In genomic region chr11:83682645-83682973, GRCh38 we compare ENCODE assay signal across 15 cellular contexts.
DNase-seq lines count a peak whose midpoint lies in the region; ATAC-seq and TF ChIP-seq lines count a peak whose summit lies in the region.
"Had no signal": no experiment of that assay in that cellular context is flagged by ENCODE, and none has a peak within 500 bp of the region (broad histone marks: within the 10 kb centered on the region; RNA-seq: fewer than 3 reads in every experiment).

No MANE protein-coding gene starts in this region.

- H3K36me3 Mint-ChIP-seq in Calu3 (ENCODE audit: insufficient read depth, unreplicated experiment) = no peaks in the 10 kb centered on the region
- H3K36me3 Mint-ChIP-seq: CD4-positive, alpha-beta memory T cell had no signal

- no peak overlapping the region for H3K27ac Mint-ChIP-seq in Calu3 (ENCODE audit: unreplicated experiment)
- H3K27ac Mint-ChIP-seq: CD4-positive, alpha-beta memory T cell; nephron had no signal

- H2AFZ ChIP-seq in OCI-LY3 (ENCODE audit: low read depth, low read length) = no peak overlapping the region

- no peaks in the 10 kb centered on the region for H3K36me3 ChIP-seq in OCI-LY3 (replicated peaks; ENCODE audit: low read depth, low read length)
- H3K36me3 ChIP-seq in left lung = no peaks in the 10 kb centered on the region
- H3K36me3 ChIP-seq: upper lobe of right lung, WERI-Rb-1 had no signal

- intact Hi-C loops in Calu3 (cut with micrococcal nuclease; ENCODE audit: unreplicated experiment) (no loop called here), left lung (cut with DNase I) (no loop called here)

- H3K27me3 ChIP-seq in OCI-LY3 (ENCODE audit: low read depth, low read length) (peaks cover 68% of the 10 kb centered on the region), left lung (no peaks in the 10 kb centered on the region)
- H3K27me3 ChIP-seq: upper lobe of right lung had no signal

- H3K4me3 Mint-ChIP-seq in Calu3 (ENCODE audit: low read depth, unreplicated experiment) = no peak overlapping the region
- H3K4me3 Mint-ChIP-seq: CD4-positive, alpha-beta memory T cell; nephron had no signal

- H3K9ac ChIP-seq in OCI-LY3 (ENCODE audit: low read length) = no peak overlapping the region

- H3K4me3 ChIP-seq in OCI-LY3 (ENCODE audit: low read length) (peak overlapping the region; percentile 75; the same call in 1 of the 2 replicates), left lung (no peak overlapping the region)

- peak; percentile 98 for ATAC-seq in GM18505 (IDR thresholded peaks at IDR 0.05; ENCODE audit: unreplicated experiment)
- peak; percentile 97 for ATAC-seq in GM21360 (IDR thresholded peaks at IDR 0.05; ENCODE audit: unreplicated experiment)
- peak; percentile 99 for ATAC-seq in HG03060 (IDR thresholded peaks at IDR 0.05; ENCODE audit: low read depth, unreplicated experiment)
- no peak for ATAC-seq in left lung
- ATAC-seq: upper lobe of right lung had no signal

- peak overlapping the region; percentile 98 for H3K4me2 ChIP-seq in OCI-LY3 (ENCODE audit: low read length)

- H3K4me1 Mint-ChIP-seq in Calu3 (ENCODE audit: low read depth, unreplicated experiment) = no peaks in the 10 kb centered on the region
- H3K4me1 Mint-ChIP-seq: CD4-positive, alpha-beta memory T cell had no signal

- CTCF ChIA-PET in Calu3 (lab: Charles Lee) = interaction anchor here (0.6 kb wide), 1 partner anchor 321 kb away, joined by 5 read pairs; no protein-coding TSS in a partner anchor

- H3K9me3 ChIP-seq in OCI-LY3 (ENCODE audit: insufficient read depth, low read length) (no peaks in the 10 kb centered on the region), left lung (no peaks in the 10 kb centered on the region)
- H3K9me3 ChIP-seq: upper lobe of right lung had no signal

- peaks cover 4% of the 10 kb centered on the region; the same call in 1 of the 2 replicates for H4K20me1 ChIP-seq in OCI-LY3 (ENCODE audit: insufficient read depth, low read length)

- no peaks in the 10 kb centered on the region for H3K9me3 Mint-ChIP-seq in Calu3 (ENCODE audit: low read depth, unreplicated experiment)
- H3K9me3 Mint-ChIP-seq: nephron had no signal

- TF ChIP-seq POLR2A in GM18505 (IDR thresholded peaks at IDR 0.05; ENCODE audit: borderline replicate concordance, extremely low read depth, insufficient read depth, insufficient read length) = no peak

- H3K27me3 Mint-ChIP-seq in Calu3 (ENCODE audit: unreplicated experiment) = peaks cover 37% of the 10 kb centered on the region

- TF ChIP-seq CTCF in OCI-LY3 (IDR thresholded peaks at IDR 0.05; ENCODE audit: low read depth, low read length) = no peak
- TF ChIP-seq CTCF in Calu3 (IDR thresholded peaks at IDR 0.05; ENCODE audit: unreplicated experiment) = no peak
- no peak for TF ChIP-seq CTCF in left lung (IDR thresholded peaks at IDR 0.05)

- peaks cover 30% of the 10 kb centered on the region for H3K4me1 ChIP-seq in OCI-LY3 (ENCODE audit: low read length)
- H3K4me1 ChIP-seq in left lung = no peaks in the 10 kb centered on the region
- H3K4me1 ChIP-seq: upper lobe of right lung had no signal

- no peaks in the 10 kb centered on the region for H3K79me2 ChIP-seq in OCI-LY3 (ENCODE audit: low read length)

- DNase-seq in HuH-7.5 (ENCODE audit: low spot score) (no peak), Calu3 (no peak), left lung (no peak)
- DNase-seq in stimulated activated naive CD4-positive, alpha-beta T cell (lab: John Stamatoyannopoulos, UW) = no peak
- DNase-seq: activated naive CD4-positive, alpha-beta T cell treated with Interleukin-2 at 50 U/mL for 16 hours; CD4-positive, alpha-beta memory T cell; effector memory CD4-positive, alpha-beta T cell; stimulated activated CD4-positive, alpha-beta T cell treated with anti-CD3 and anti-CD28 coated beads, Interleukin-4, amount 100 ng/mL, for 1 hour; upper lobe of right lung; WERI-Rb-1 had no signal

- H3K27ac ChIP-seq in OCI-LY3 (ENCODE audit: low read length) (no peak overlapping the region), left lung (no peak overlapping the region)
- H3K27ac ChIP-seq: upper lobe of right lung, WERI-Rb-1 had no signal

- no TSS peak for BruUV-seq in Calu3 (replicated peaks; lab: Mats Ljungman, UMichigan)
